1 cellular context compared by ENCODE assay signal in the genomic region with DNA sequence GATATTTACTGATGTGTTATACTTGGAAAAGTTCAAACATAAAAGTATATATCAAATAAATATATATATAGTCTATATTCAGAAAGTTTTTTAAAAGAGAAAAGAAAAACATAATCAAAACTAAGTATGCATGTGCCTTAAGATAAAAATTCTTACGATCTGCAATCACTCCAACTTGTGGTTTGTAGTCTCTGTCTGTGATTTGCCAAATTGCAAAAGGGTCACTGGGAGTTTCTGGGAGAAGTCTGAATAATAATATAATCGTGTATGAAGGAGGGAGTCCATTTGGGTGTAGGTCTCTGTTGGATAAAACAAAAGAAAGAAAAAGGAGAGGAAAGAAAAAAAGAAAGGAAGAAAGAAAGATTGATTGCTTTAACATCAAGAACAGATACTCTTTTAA.
TF ChIP-seq lines count a peak whose summit lies in the region.

No MANE protein-coding gene starts in this region.

TF ChIP-seq in IMR-90, 13 proteins besides CTCF, POLR2A, EP300 and RAD21 (continued from another document):
- TF ChIP-seq, protein P1, sequence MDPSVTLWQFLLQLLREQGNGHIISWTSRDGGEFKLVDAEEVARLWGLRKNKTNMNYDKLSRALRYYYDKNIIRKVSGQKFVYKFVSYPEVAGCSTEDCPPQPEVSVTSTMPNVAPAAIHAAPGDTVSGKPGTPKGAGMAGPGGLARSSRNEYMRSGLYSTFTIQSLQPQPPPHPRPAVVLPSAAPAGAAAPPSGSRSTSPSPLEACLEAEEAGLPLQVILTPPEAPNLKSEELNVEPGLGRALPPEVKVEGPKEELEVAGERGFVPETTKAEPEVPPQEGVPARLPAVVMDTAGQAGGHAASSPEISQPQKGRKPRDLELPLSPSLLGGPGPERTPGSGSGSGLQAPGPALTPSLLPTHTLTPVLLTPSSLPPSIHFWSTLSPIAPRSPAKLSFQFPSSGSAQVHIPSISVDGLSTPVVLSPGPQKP (IDR thresholded peaks at IDR 0.05; ENCODE audit: borderline replicate concordance, low read depth, low read length) = no peak
- TF ChIP-seq CHD1 (IDR thresholded peaks at IDR 0.05; ENCODE audit: low read depth, low read length) (no peak), SMC3 (IDR thresholded peaks at IDR 0.05; ENCODE audit: low read depth, low read length) (no peak), NFE2L2 (IDR thresholded peaks at IDR 0.05; ENCODE audit: low read depth, low read length) (no peak), RFX5 (IDR thresholded peaks at IDR 0.05; ENCODE audit: low read depth, low read length) (no peak), MAZ (IDR thresholded peaks at IDR 0.05; ENCODE audit: borderline replicate concordance, low read depth, low read length) (no peak), MAFK (IDR thresholded peaks at IDR 0.05; ENCODE audit: low read depth, low read length) (no peak), MXI1 (IDR thresholded peaks at IDR 0.05; ENCODE audit: borderline replicate concordance, low read depth, low read length) (no peak), RCOR1 (IDR thresholded peaks at IDR 0.05; ENCODE audit: insufficient replicate concordance, low read length) (no peak), FOS (IDR thresholded peaks at IDR 0.05; ENCODE audit: low read depth, low read length) (no peak), CEBPB (IDR thresholded peaks at IDR 0.05; ENCODE audit: low read depth, low read length) (no peak)
- TF ChIP-seq, protein P2, sequence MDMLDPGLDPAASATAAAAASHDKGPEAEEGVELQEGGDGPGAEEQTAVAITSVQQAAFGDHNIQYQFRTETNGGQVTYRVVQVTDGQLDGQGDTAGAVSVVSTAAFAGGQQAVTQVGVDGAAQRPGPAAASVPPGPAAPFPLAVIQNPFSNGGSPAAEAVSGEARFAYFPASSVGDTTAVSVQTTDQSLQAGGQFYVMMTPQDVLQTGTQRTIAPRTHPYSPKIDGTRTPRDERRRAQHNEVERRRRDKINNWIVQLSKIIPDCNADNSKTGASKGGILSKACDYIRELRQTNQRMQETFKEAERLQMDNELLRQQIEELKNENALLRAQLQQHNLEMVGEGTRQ (IDR thresholded peaks at IDR 0.05; ENCODE audit: low read depth, low read length) = no peak
